Comparison of ENCODE assay signal across 8 cellular contexts in genomic region chr2:97663962-97664635, GRCh38. TPM values are rescaled to one million over a fixed set of nuclear protein-coding genes. Genes with fewer than 3 reads are reported as not detected.
DNase-seq lines count a peak whose midpoint lies in the region; ATAC-seq and TF ChIP-seq lines count a peak whose summit lies in the region.

Gene ACTR1B, minus strand, starts transcription at chr2:97664044. Its CDS starts 154 bp downstream, at chr2:97663890.

- H3K36me3 ChIP-seq in PC-9 (ENCODE audit: low read depth) = no peaks in the 10 kb centered on the region

- intact Hi-C loops in PC-9 (cut with micrococcal nuclease; ENCODE audit: unreplicated experiment) = loop anchor here (1.0 kb wide), 4 partner anchors 19 to 73 kb away; no protein-coding TSS in a partner anchor

- CTCF ChIA-PET in PC-9 (lab: Charles Lee) = interaction anchor here (0.6 to 3.2 kb wide), 5 partner anchors 18 to 74 kb away, joined by 3 to 13 read pairs (median 5); partner anchors contain the start of gene COX5B

- POLR2A ChIA-PET in PC-9 (lab: Charles Lee; ENCODE audit: unreplicated experiment) = interaction anchor here (0.5 to 2.6 kb wide), 11 partner anchors 12 to 880 kb away, joined by 3 to 67 read pairs (median 3); partner anchors contain the start of gene COX5B

- peak; percentile 84 for TF ChIP-seq CTCF in PC-9 (conservative IDR thresholded peaks at IDR 0.05)
- peak; percentile 66 for TF ChIP-seq CTCF in epithelial cell of proximal tubule (conservative IDR thresholded peaks at IDR 0.05; ENCODE audit: low read depth, low read length)

- H3K4me3 ChIP-seq in PC-9 (peak within 1 kb of the TSS; percentile 75), epithelial cell of proximal tubule (ENCODE audit: low read depth, low read length) (peak within 1 kb of the TSS; percentile 76)

- in situ Hi-C loops in KBM-7 (cut with MboI; ENCODE audit: low pct_unique_long_range_greater_than_20kb, low sequenced_read_pairs) = no loop called here

- peaks cover 19% of the 10 kb centered on the region; the same call in 1 of the 2 replicates for H4K20me1 ChIP-seq in PC-9 (ENCODE audit: insufficient read depth)

- H3K9me2 ChIP-seq in PC-9 (ENCODE audit: insufficient read depth) = no peaks in the 10 kb centered on the region

- ATAC-seq in GM21717 (IDR thresholded peaks at IDR 0.05; ENCODE audit: unreplicated experiment) = peak; percentile 77

- H3K27me3 ChIP-seq in PC-9 (ENCODE audit: insufficient read depth, low read depth) = no peaks in the 10 kb centered on the region

- peaks cover 20% of the 10 kb centered on the region for H3K4me1 ChIP-seq in PC-9 (replicated peaks; ENCODE audit: insufficient read depth)

- DNase-seq in DMS53 treated with DMSO at 0.1 percent for 48 hours (lab: John Stamatoyannopoulos, UW; ENCODE audit: unreplicated experiment) (peak; percentile 100), KBM-7 (peak; percentile 99), PC-9 (peak; percentile 97 to 99), epithelial cell of proximal tubule (ENCODE audit: low read depth) (peak; percentile 72), mucosa of gallbladder (ENCODE audit: low spot score) (peak; percentile 98)
- DNase-seq in activated T-cell treated with anti-CD3 and anti-CD28 coated beads, Interleukin-2, amount 50 U/mL, for 1 hour = peak; percentile 96
- DNase-seq in stimulated activated CD8-positive, alpha-beta memory T cell treated with anti-CD3 and anti-CD28 coated beads, Interleukin-4, amount 100 ng/mL, for 4 hours (ENCODE audit: low read depth in 2 of 2, low spot score in 1 of 2) = peak; percentile 94 to 97

- peak within 1 kb of the TSS; percentile 88 for H3K27ac ChIP-seq in PC-9

- H3K4me2 ChIP-seq in PC-9 = peak within 1 kb of the TSS; percentile 78

- peaks cover 29% of the 10 kb centered on the region for H3K79me2 ChIP-seq in PC-9 (ENCODE audit: low read depth)

- H2AFZ ChIP-seq in PC-9 = peak within 1 kb of the TSS; percentile 85

- BruUV-seq in PC-9 (replicated peaks; lab: Mats Ljungman, UMichigan) = no TSS peak

- peaks cover 29% of the 10 kb centered on the region for H3F3A ChIP-seq in PC-9 (ENCODE audit: insufficient read depth, low read depth)

- no peaks in the 10 kb centered on the region for H3K9me3 ChIP-seq in PC-9 (ENCODE audit: insufficient read depth, low read depth)

RNA-seq across cellular contexts. Expression of gene ACTR1B, which starts in this region (rescaled TPM):
- 49.9 and 83.5 TPM in 2 replicates for total RNA-seq in PC-9 (2021)
- total RNA-seq in epithelial cell of proximal tubule = 35.8 and 50.6 TPM in 2 replicates
- 86.6 TPM for total RNA-seq in mucosa of gallbladder

Comparison
In these comparisons a context has a peak if more than half of its experiments do, and no peak if none do; other contexts are left out.
1. Peak in every context shown above with its lines: DNase-seq, ATAC-seq, H3K4me3 ChIP-seq and H3K27ac ChIP-seq.